ENCODE assay signal across 1 cellular context in genomic region chr9:129823934-129824601, GRCh38.
TF ChIP-seq lines count a peak whose summit lies in the region.

TOR1A (minus strand) TSS chr9:129824136; CDS start chr9:129824085, 51 bp downstream.

TF ChIP-seq in HepG2, 621 proteins besides CTCF, POLR2A, EP300 and RAD21 (continued from another document and continues in another):
- peak; percentile 98 for TF ChIP-seq ARID4A (CRISPR knock-in tag; IDR thresholded peaks at IDR 0.05; ENCODE audit: borderline replicate concordance)
- no peak for TF ChIP-seq FOXA1 (IDR thresholded peaks at IDR 0.05)
- TF ChIP-seq FOXA1 (CRISPR knock-in tag; IDR thresholded peaks at IDR 0.05): peak; percentile 38; the same call in 1 of the 2 replicates
- peak; percentile 85 for TF ChIP-seq CREM (IDR thresholded peaks at IDR 0.05)
- TF ChIP-seq CREM (CRISPR knock-in tag; IDR thresholded peaks at IDR 0.05): no peak
- TF ChIP-seq ZNF343 (CRISPR knock-in tag; IDR thresholded peaks at IDR 0.05): no peak; the same call in 1 of the 2 replicates
- TF ChIP-seq ZNF557 (CRISPR knock-in tag; IDR thresholded peaks at IDR 0.05): peak; percentile 52; the same call in 1 of the 2 replicates
- TF ChIP-seq, protein P1, sequence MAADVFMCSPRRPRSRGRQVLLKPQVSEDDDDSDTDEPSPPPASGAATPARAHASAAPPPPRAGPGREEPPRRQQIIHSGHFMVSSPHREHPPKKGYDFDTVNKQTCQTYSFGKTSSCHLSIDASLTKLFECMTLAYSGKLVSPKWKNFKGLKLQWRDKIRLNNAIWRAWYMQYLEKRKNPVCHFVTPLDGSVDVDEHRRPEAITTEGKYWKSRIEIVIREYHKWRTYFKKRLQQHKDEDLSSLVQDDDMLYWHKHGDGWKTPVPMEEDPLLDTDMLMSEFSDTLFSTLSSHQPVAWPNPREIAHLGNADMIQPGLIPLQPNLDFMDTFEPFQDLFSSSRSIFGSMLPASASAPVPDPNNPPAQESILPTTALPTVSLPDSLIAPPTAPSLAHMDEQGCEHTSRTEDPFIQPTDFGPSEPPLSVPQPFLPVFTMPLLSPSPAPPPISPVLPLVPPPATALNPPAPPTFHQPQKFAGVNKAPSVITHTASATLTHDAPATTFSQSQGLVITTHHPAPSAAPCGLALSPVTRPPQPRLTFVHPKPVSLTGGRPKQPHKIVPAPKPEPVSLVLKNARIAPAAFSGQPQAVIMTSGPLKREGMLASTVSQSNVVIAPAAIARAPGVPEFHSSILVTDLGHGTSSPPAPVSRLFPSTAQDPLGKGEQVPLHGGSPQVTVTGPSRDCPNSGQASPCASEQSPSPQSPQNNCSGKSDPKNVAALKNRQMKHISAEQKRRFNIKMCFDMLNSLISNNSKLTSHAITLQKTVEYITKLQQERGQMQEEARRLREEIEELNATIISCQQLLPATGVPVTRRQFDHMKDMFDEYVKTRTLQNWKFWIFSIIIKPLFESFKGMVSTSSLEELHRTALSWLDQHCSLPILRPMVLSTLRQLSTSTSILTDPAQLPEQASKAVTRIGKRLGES (CRISPR knock-in tag; IDR thresholded peaks at IDR 0.05; ENCODE audit: borderline replicate concordance): no peak
- peak; percentile 87 for TF ChIP-seq RBFOX2 (IDR thresholded peaks at IDR 0.05; ENCODE audit: low read depth, low read length)
- peak; percentile 74; the same call in 1 of the 2 replicates for TF ChIP-seq ZNF350 (CRISPR knock-in tag; IDR thresholded peaks at IDR 0.05; ENCODE audit: borderline replicate concordance, low read depth)
- peak; percentile 44; the same call in 1 of the 2 replicates for TF ChIP-seq ZNF317 (CRISPR knock-in tag; IDR thresholded peaks at IDR 0.05)
- no peak for TF ChIP-seq ZNF616 (CRISPR knock-in tag; IDR thresholded peaks at IDR 0.05; ENCODE audit: low read depth)
- TF ChIP-seq TRIM24 (CRISPR knock-in tag; IDR thresholded peaks at IDR 0.05): no peak
- peak; percentile 79; the same call in 1 of the 2 replicates for TF ChIP-seq TIGD3 (CRISPR knock-in tag; IDR thresholded peaks at IDR 0.05; ENCODE audit: borderline replicate concordance)
- TF ChIP-seq AFF4 (CRISPR knock-in tag; IDR thresholded peaks at IDR 0.05): no peak
- no peak for TF ChIP-seq ZNF850 (CRISPR knock-in tag; conservative IDR thresholded peaks at IDR 0.05)
- peak; percentile 67; the same call in 1 of the 2 replicates for TF ChIP-seq ZNF784 (CRISPR knock-in tag; IDR thresholded peaks at IDR 0.05; ENCODE audit: borderline replicate concordance)
- no peak for TF ChIP-seq PAX8 (CRISPR knock-in tag; IDR thresholded peaks at IDR 0.05; ENCODE audit: borderline replicate concordance)
- TF ChIP-seq, protein P2, sequence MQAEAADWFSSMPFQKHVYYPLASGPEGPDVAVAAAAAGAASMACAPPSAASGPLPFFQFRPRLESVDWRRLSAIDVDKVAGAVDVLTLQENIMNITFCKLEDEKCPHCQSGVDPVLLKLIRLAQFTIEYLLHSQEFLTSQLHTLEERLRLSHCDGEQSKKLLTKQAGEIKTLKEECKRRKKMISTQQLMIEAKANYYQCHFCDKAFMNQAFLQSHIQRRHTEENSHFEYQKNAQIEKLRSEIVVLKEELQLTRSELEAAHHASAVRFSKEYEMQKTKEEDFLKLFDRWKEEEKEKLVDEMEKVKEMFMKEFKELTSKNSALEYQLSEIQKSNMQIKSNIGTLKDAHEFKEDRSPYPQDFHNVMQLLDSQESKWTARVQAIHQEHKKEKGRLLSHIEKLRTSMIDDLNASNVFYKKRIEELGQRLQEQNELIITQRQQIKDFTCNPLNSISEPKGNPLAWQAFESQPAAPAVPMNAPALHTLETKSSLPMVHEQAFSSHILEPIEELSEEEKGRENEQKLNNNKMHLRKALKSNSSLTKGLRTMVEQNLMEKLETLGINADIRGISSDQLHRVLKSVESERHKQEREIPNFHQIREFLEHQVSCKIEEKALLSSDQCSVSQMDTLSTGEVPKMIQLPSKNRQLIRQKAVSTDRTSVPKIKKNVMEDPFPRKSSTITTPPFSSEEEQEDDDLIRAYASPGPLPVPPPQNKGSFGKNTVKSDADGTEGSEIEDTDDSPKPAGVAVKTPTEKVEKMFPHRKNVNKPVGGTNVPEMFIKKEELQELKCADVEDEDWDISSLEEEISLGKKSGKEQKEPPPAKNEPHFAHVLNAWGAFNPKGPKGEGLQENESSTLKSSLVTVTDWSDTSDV (CRISPR knock-in tag; IDR thresholded peaks at IDR 0.05): no peak
- TF ChIP-seq ZFP37 (CRISPR knock-in tag; IDR thresholded peaks at IDR 0.05; ENCODE audit: borderline replicate concordance): no peak
- peak; percentile 68; the same call in 1 of the 2 replicates for TF ChIP-seq ATF7-NPFF (CRISPR knock-in tag; IDR thresholded peaks at IDR 0.05; ENCODE audit: low read depth)
- TF ChIP-seq, protein P3, sequence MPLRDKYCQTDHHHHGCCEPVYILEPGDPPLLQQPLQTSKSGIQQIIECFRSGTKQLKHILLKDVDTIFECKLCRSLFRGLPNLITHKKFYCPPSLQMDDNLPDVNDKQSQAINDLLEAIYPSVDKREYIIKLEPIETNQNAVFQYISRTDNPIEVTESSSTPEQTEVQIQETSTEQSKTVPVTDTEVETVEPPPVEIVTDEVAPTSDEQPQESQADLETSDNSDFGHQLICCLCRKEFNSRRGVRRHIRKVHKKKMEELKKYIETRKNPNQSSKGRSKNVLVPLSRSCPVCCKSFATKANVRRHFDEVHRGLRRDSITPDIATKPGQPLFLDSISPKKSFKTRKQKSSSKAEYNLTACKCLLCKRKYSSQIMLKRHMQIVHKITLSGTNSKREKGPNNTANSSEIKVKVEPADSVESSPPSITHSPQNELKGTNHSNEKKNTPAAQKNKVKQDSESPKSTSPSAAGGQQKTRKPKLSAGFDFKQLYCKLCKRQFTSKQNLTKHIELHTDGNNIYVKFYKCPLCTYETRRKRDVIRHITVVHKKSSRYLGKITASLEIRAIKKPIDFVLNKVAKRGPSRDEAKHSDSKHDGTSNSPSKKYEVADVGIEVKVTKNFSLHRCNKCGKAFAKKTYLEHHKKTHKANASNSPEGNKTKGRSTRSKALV (CRISPR knock-in tag; IDR thresholded peaks at IDR 0.05): no peak
- TF ChIP-seq TBX3 (IDR thresholded peaks at IDR 0.05; ENCODE audit: borderline replicate concordance): no peak
- peak; percentile 82 for TF ChIP-seq MED1 (CRISPR knock-in tag; IDR thresholded peaks at IDR 0.05)
- TF ChIP-seq PRPF4 (IDR thresholded peaks at IDR 0.05; ENCODE audit: low read depth, low read length, poor library complexity, severe bottlenecking): no peak
- peak; percentile 81; the same call in 1 of the 2 replicates for TF ChIP-seq ZBED4 (CRISPR knock-in tag; IDR thresholded peaks at IDR 0.05; ENCODE audit: borderline replicate concordance)
- TF ChIP-seq KDM3A (CRISPR knock-in tag; IDR thresholded peaks at IDR 0.05; ENCODE audit: low read depth): peak; percentile 94; the same call in 1 of the 2 replicates
